28 cellular contexts compared by ENCODE assay signal in genomic region chr12:13227191-13227590, GRCh38.
"Had no signal": no experiment of that assay in that cellular context is flagged by ENCODE, and none has a peak within 500 bp of the region (broad histone marks: within the 10 kb centered on the region; RNA-seq: fewer than 3 reads in every experiment).

No MANE protein-coding gene starts in this region.

- H3K4me3 Mint-ChIP-seq: activated CD4-positive, alpha-beta memory T cell treated with anti-CD3 and anti-CD28 coated beads, Interleukin-2, amount 10 ng/mL, durations not matched to agents 7 days and 5 days; activated CD4-positive, alpha-beta T cell treated with anti-CD3 and anti-CD28 coated beads, Interleukin-2, amount 10 ng/mL, durations not matched to agents 7 days and 5 days; activated naive CD8-positive, alpha-beta T cell; activated T-cell treated with anti-CD3 and anti-CD28 coated beads, Interleukin-2, amount 50 U/mL, for 24 hours; activated T-cell treated with anti-CD3 and anti-CD28 coated beads, Interleukin-2, amount 50 U/mL, for 72 hours; activated T-helper 17 cell treated with anti-CD3 and anti-CD28 coated beads, Interleukin-2, amount 50 U/mL, for 72 hours had no signal

- H3K36me3 ChIP-seq: adrenal gland, esophagus squamous epithelium, gastroesophageal sphincter, heart right ventricle had no signal

- H3K27ac Mint-ChIP-seq: activated CD4-positive, alpha-beta memory T cell treated with anti-CD3 and anti-CD28 coated beads, Interleukin-2, amount 10 ng/mL, durations not matched to agents 7 days and 5 days; activated CD4-positive, alpha-beta T cell treated with anti-CD3 and anti-CD28 coated beads, Interleukin-2, amount 10 ng/mL, durations not matched to agents 7 days and 5 days; activated naive CD8-positive, alpha-beta T cell; activated T-cell treated with anti-CD3 and anti-CD28 coated beads, Interleukin-2, amount 50 U/mL, for 24 hours; activated T-cell treated with anti-CD3 and anti-CD28 coated beads, Interleukin-2, amount 50 U/mL, for 72 hours; activated T-helper 17 cell treated with anti-CD3 and anti-CD28 coated beads, Interleukin-2, amount 50 U/mL, for 72 hours had no signal

- H3K36me3 Mint-ChIP-seq: activated naive CD8-positive, alpha-beta T cell had no signal

- H3K4me1 Mint-ChIP-seq: activated CD4-positive, alpha-beta T cell treated with anti-CD3 and anti-CD28 coated beads, Interleukin-2, amount 10 ng/mL, durations not matched to agents 7 days and 5 days; activated T-helper 17 cell treated with anti-CD3 and anti-CD28 coated beads, Interleukin-2, amount 50 U/mL, for 72 hours had no signal

- ATAC-seq: activated T-cell treated with anti-CD3 and anti-CD28 coated beads, Interleukin-2, amount 50 U/mL, for 72 hours; activated T-helper 17 cell treated with anti-CD3 and anti-CD28 coated beads, Interleukin-2, amount 50 U/mL, for 72 hours; body of pancreas; gastroesophageal sphincter; heart right ventricle had no signal

- H3K27me3 ChIP-seq: adrenal gland, body of pancreas, esophagus squamous epithelium had no signal

- H3K9me3 Mint-ChIP-seq: activated CD4-positive, alpha-beta memory T cell treated with anti-CD3 and anti-CD28 coated beads, Interleukin-2, amount 10 ng/mL, durations not matched to agents 7 days and 5 days; activated CD4-positive, alpha-beta T cell treated with anti-CD3 and anti-CD28 coated beads, Interleukin-2, amount 10 ng/mL, durations not matched to agents 7 days and 5 days; activated T-cell treated with anti-CD3 and anti-CD28 coated beads, Interleukin-2, amount 50 U/mL, for 24 hours; activated T-cell treated with anti-CD3 and anti-CD28 coated beads, Interleukin-2, amount 50 U/mL, for 72 hours; activated T-helper 17 cell treated with anti-CD3 and anti-CD28 coated beads, Interleukin-2, amount 50 U/mL, for 72 hours had no signal

- H3K9me3 ChIP-seq: adrenal gland, body of pancreas, esophagus squamous epithelium, gastroesophageal sphincter had no signal

- DNase-seq: activated CD4-positive, alpha-beta memory T cell treated with anti-CD3 and anti-CD28 coated beads, Interleukin-2, amount 10 ng/mL, durations not matched to agents 7 days and 5 days; activated CD4-positive, alpha-beta T cell treated with anti-CD3 and anti-CD28 coated beads for 1 hour; activated CD4-positive, alpha-beta T cell treated with anti-CD3 and anti-CD28 coated beads for 4 hours; activated CD4-positive, alpha-beta T cell treated with anti-CD3 and anti-CD28 coated beads, Interleukin-2, amount 10 ng/mL, durations not matched to agents 7 days and 5 days; activated CD4-positive, alpha-beta T cell treated with anti-CD3 and anti-CD28 coated beads, Interleukin-2, amount 50 U/mL, for 4 hours; activated CD8-positive, alpha-beta memory T cell treated with anti-CD3 and anti-CD28 coated beads, Interleukin-2, amount 50 U/mL, for 48 hours; activated effector memory CD4-positive, alpha-beta T cell treated with Interleukin-2 at 50 U/mL for 16 hours; activated gamma-delta T cell treated with Interleukin-2 at 50 U/mL for 16 hours; activated naive CD4-positive, alpha-beta T cell treated with anti-CD3 and anti-CD28 coated beads, Interleukin-2, amount 50 U/mL, for 16 hours; activated naive CD4-positive, alpha-beta T cell treated with Interleukin-2 at 50 U/mL for 16 hours; activated T-cell treated with anti-CD3 and anti-CD28 coated beads for 4 hours; activated T-cell treated with anti-CD3 and anti-CD28 coated beads, Interleukin-2, amount 50 U/mL, for 24 hours; activated T-cell treated with anti-CD3 and anti-CD28 coated beads, Interleukin-2, amount 50 U/mL, for 72 hours; adrenal gland; amygdala; aorta; body of pancreas; caudate nucleus; cortex of kidney; dermis blood vessel endothelial cell; effector CD8-positive, alpha-beta T cell; esophagus squamous epithelium; foreskin melanocyte; heart right ventricle; T-helper 2 cell had no signal

- H3K27ac ChIP-seq: adrenal gland, body of pancreas, esophagus squamous epithelium, gastroesophageal sphincter, heart right ventricle had no signal

- H3K4me1 ChIP-seq: adrenal gland had no signal

- H3K4me3 ChIP-seq: adrenal gland, body of pancreas, esophagus squamous epithelium, gastroesophageal sphincter, heart right ventricle had no signal
